1 cellular context compared by ENCODE assay signal in the genomic region with DNA sequence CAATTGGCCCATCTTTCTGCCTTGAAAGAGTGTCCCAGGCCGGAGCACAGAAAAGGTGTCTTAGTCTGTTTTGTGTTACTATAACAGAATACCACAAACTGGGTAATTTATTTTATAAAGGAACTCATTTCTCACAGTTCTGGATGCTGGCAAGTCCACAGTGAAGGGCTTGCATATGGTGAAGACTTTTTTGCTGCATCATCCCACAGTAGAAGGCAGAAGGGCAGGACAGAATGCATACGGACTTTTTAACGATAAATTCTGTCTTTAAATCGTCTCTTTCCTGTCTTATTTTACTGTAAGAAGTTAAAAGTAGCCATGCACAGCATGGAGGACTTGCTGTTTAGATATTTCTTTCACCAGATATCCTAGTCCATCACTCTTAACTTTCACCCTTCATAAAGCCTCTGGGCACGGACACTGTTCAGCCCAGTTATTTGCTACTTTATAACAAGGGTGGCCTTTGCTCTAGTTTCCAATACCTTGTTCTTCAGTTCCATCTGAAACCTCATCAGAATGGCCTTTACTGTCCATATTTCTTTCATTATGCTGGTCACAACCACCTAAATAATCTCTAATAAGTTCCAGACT.
TF ChIP-seq lines count a peak whose summit lies in the region.

No MANE protein-coding gene starts in this region.

TF ChIP-seq in SK-N-SH, 30 proteins besides CTCF, POLR2A, EP300 and RAD21 (continued from another document):
- TF ChIP-seq, protein P1, sequence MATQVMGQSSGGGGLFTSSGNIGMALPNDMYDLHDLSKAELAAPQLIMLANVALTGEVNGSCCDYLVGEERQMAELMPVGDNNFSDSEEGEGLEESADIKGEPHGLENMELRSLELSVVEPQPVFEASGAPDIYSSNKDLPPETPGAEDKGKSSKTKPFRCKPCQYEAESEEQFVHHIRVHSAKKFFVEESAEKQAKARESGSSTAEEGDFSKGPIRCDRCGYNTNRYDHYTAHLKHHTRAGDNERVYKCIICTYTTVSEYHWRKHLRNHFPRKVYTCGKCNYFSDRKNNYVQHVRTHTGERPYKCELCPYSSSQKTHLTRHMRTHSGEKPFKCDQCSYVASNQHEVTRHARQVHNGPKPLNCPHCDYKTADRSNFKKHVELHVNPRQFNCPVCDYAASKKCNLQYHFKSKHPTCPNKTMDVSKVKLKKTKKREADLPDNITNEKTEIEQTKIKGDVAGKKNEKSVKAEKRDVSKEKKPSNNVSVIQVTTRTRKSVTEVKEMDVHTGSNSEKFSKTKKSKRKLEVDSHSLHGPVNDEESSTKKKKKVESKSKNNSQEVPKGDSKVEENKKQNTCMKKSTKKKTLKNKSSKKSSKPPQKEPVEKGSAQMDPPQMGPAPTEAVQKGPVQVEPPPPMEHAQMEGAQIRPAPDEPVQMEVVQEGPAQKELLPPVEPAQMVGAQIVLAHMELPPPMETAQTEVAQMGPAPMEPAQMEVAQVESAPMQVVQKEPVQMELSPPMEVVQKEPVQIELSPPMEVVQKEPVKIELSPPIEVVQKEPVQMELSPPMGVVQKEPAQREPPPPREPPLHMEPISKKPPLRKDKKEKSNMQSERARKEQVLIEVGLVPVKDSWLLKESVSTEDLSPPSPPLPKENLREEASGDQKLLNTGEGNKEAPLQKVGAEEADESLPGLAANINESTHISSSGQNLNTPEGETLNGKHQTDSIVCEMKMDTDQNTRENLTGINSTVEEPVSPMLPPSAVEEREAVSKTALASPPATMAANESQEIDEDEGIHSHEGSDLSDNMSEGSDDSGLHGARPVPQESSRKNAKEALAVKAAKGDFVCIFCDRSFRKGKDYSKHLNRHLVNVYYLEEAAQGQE (IDR thresholded peaks at IDR 0.05; ENCODE audit: low read depth, low read length): no peak
- no peak for TF ChIP-seq TAF1 (IDR thresholded peaks at IDR 0.05; ENCODE audit: borderline replicate concordance, low read depth, low read length)
- no peak for TF ChIP-seq NRF1 (IDR thresholded peaks at IDR 0.05; ENCODE audit: low read depth, low read length)
- TF ChIP-seq, protein P2, sequence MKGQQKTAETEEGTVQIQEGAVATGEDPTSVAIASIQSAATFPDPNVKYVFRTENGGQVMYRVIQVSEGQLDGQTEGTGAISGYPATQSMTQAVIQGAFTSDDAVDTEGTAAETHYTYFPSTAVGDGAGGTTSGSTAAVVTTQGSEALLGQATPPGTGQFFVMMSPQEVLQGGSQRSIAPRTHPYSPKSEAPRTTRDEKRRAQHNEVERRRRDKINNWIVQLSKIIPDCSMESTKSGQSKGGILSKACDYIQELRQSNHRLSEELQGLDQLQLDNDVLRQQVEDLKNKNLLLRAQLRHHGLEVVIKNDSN (IDR thresholded peaks at IDR 0.05; ENCODE audit: borderline replicate concordance, low read depth): no peak
- TF ChIP-seq SMC3 (IDR thresholded peaks at IDR 0.05; ENCODE audit: low read depth, low read length): no peak
- TF ChIP-seq, protein P3, sequence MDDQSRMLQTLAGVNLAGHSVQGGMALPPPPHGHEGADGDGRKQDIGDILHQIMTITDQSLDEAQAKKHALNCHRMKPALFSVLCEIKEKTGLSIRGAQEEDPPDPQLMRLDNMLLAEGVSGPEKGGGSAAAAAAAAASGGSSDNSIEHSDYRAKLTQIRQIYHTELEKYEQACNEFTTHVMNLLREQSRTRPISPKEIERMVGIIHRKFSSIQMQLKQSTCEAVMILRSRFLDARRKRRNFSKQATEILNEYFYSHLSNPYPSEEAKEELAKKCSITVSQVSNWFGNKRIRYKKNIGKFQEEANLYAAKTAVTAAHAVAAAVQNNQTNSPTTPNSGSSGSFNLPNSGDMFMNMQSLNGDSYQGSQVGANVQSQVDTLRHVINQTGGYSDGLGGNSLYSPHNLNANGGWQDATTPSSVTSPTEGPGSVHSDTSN (IDR thresholded peaks at IDR 0.05): no peak
- TF ChIP-seq, protein P4, sequence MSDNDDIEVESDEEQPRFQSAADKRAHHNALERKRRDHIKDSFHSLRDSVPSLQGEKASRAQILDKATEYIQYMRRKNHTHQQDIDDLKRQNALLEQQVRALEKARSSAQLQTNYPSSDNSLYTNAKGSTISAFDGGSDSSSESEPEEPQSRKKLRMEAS (IDR thresholded peaks at IDR 0.05; ENCODE audit: low read depth): no peak
- no peak for TF ChIP-seq RXRA (IDR thresholded peaks at IDR 0.05; ENCODE audit: borderline replicate concordance, low read depth)
- TF ChIP-seq GABPA (IDR thresholded peaks at IDR 0.05; ENCODE audit: low read depth): no peak
- TF ChIP-seq, protein P5, sequence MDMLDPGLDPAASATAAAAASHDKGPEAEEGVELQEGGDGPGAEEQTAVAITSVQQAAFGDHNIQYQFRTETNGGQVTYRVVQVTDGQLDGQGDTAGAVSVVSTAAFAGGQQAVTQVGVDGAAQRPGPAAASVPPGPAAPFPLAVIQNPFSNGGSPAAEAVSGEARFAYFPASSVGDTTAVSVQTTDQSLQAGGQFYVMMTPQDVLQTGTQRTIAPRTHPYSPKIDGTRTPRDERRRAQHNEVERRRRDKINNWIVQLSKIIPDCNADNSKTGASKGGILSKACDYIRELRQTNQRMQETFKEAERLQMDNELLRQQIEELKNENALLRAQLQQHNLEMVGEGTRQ (IDR thresholded peaks at IDR 0.05; ENCODE audit: borderline replicate concordance, low read depth, low read length): no peak
- TF ChIP-seq RCOR1 (IDR thresholded peaks at IDR 0.05; ENCODE audit: low read length): no peak
- TF ChIP-seq JUND (IDR thresholded peaks at IDR 0.05): no peak
- no peak for TF ChIP-seq TCF12 (IDR thresholded peaks at IDR 0.05)
- no peak for TF ChIP-seq FOXJ3 (CRISPR knock-in tag; IDR thresholded peaks at IDR 0.05)
